In genomic region chr3:37622999-37623883, GRCh38 we compare ENCODE assay signal across 1 cellular context.
TF ChIP-seq lines count a peak whose summit lies in the region.

No MANE protein-coding gene starts in this region.

TF ChIP-seq in GM12878, 131 proteins besides CTCF, POLR2A, EP300 and RAD21 (continued from another document):
- TF ChIP-seq POLR2AphosphoS5 (IDR thresholded peaks at IDR 0.05; ENCODE audit: low read length) (no peak), LARP7 (IDR thresholded peaks at IDR 0.05) (0 out of 2 replicates have a peak, but pooled peaks have one; percentile 22), SP1 (IDR thresholded peaks at IDR 0.05; ENCODE audit: low read depth, low read length) (no peak), IKZF1 (conservative IDR thresholded peaks at IDR 0.05) (peak; percentile 44; the same call in 1 of the 2 replicates), SKIL (IDR thresholded peaks at IDR 0.05; ENCODE audit: low read depth, poor library complexity, severe bottlenecking) (no peak), FOXK2 (IDR thresholded peaks at IDR 0.05) (no peak), WRNIP1 (IDR thresholded peaks at IDR 0.05; ENCODE audit: borderline replicate concordance, low read depth, low read length) (no peak), CHD2 (IDR thresholded peaks at IDR 0.05; ENCODE audit: borderline replicate concordance, low read depth, low read length) (no peak), PRDM15 (CRISPR knock-in tag; IDR thresholded peaks at IDR 0.05) (no peak), IRF5 (IDR thresholded peaks at IDR 0.05; ENCODE audit: borderline replicate concordance) (no peak), ZBTB40 (IDR thresholded peaks at IDR 0.05; ENCODE audit: borderline replicate concordance) (no peak), NFIC (IDR thresholded peaks at IDR 0.05; ENCODE audit: low read depth, low read length) (no peak), RFX5 (IDR thresholded peaks at IDR 0.05; ENCODE audit: low read depth, low read length) (no peak), DPF2 (IDR thresholded peaks at IDR 0.05) (0 out of 2 replicates have a peak, but pooled peaks have one; percentile 14), SPI1 (IDR thresholded peaks at IDR 0.05; ENCODE audit: borderline replicate concordance, insufficient read depth, low read depth, low read length) (no peak), BACH1 (IDR thresholded peaks at IDR 0.05; ENCODE audit: borderline replicate concordance) (no peak), NR2C2 (IDR thresholded peaks at IDR 0.05; ENCODE audit: borderline replicate concordance, control insufficient read depth, insufficient read length, low read depth) (no peak), IKZF2 (IDR thresholded peaks at IDR 0.05) (peak; percentile 23 to 38; a peak in 2 of 4 replicates), EGR1 (IDR thresholded peaks at IDR 0.05; ENCODE audit: borderline replicate concordance in 1 of 2, low read depth in 2 of 2, low read length in 2 of 2) (no peak), RB1 (IDR thresholded peaks at IDR 0.05; ENCODE audit: borderline replicate concordance) (no peak), ZNF687 (IDR thresholded peaks at IDR 0.05) (no peak), EZH2 (IDR thresholded peaks at IDR 0.05; ENCODE audit: borderline replicate concordance, control insufficient read depth, low read depth, low read length) (no peak), IRF4 (IDR thresholded peaks at IDR 0.05; ENCODE audit: low read depth, low read length) (no peak)
